ENCODE assay signal across 8 cellular contexts in genomic region chr2:64522843-64523428, GRCh38. TPM values are rescaled to one million over a fixed set of nuclear protein-coding genes. Genes with fewer than 3 reads are reported as not detected.
DNase-seq lines count a peak whose midpoint lies in the region; ATAC-seq and TF ChIP-seq lines count a peak whose summit lies in the region.

No MANE protein-coding gene starts in this region.

- peaks cover 15% of the 10 kb centered on the region; the same call in 1 of the 2 replicates for H4K20me1 ChIP-seq in Karpas-422 (ENCODE audit: insufficient read depth, low read depth, low read length)

- H3K4me3 Mint-ChIP-seq in activated T-helper 1 cell treated with anti-CD3 and anti-CD28 coated beads, Interleukin-12 subunit alpha, Interleukin-12 subunit beta, Interleukin-2, Interleukin-4 antibody, amounts not matched to agents 30 ng/mL and 10 ng/mL and 1 ng/mL, durations not matched to agents 14 hours and 24 hours and 36 hours, result peak overlapping the region; percentile 96

- H3K4me3 ChIP-seq in Karpas-422 (ENCODE audit: low read length), result peak overlapping the region; percentile 81
- peak overlapping the region; percentile 72 for H3K4me3 ChIP-seq in fibroblast of mammary gland (ENCODE audit: control insufficient read depth, low read depth, low read length)
- peak overlapping the region; percentile 91 for H3K4me3 ChIP-seq in neuron (ENCODE audit: low read length)

- H3K9me3 ChIP-seq in Karpas-422 (ENCODE audit: low read length) (no peaks in the 10 kb centered on the region), neuron (ENCODE audit: low read length) (no peaks in the 10 kb centered on the region)

- DNase-seq in D341Med (ENCODE audit: low spot score) (peak; percentile 35), Karpas-422 (peak; percentile 96), RKO (ENCODE audit: low spot score) (peak; percentile 88), fibroblast of mammary gland (ENCODE audit: low read depth) (peak; percentile 89), stromal cell of bone marrow (ENCODE audit: low read depth) (peak; percentile 75)
- DNase-seq in activated T-helper 1 cell treated with anti-CD3 and anti-CD28 coated beads, Interleukin-12 subunit alpha, Interleukin-12 subunit beta, Interleukin-2, Interleukin-4 antibody, amounts not matched to agents 30 ng/mL and 10 ng/mL and 1 ng/mL, durations not matched to agents 14 hours and 24 hours and 36 hours (ENCODE audit: low spot score), result peak; percentile 62

- H2AFZ ChIP-seq in Karpas-422 (ENCODE audit: low read length), result peak overlapping the region; percentile 70
- H2AFZ ChIP-seq in neuron (ENCODE audit: low read depth, low read length), result peak overlapping the region; percentile 99

- H3K4me1 Mint-ChIP-seq in activated T-helper 1 cell treated with anti-CD3 and anti-CD28 coated beads, Interleukin-12 subunit alpha, Interleukin-12 subunit beta, Interleukin-2, Interleukin-4 antibody, amounts not matched to agents 30 ng/mL and 10 ng/mL and 1 ng/mL, durations not matched to agents 14 hours and 24 hours and 36 hours (ENCODE audit: low read depth), result peaks cover 30% of the 10 kb centered on the region

- H3K36me3 ChIP-seq in Karpas-422 (ENCODE audit: insufficient read depth, low read length) (peaks cover 4% of the 10 kb centered on the region; the same call in 1 of the 2 replicates), neuron (ENCODE audit: insufficient read depth, low read length) (no peaks in the 10 kb centered on the region)

- H3K27ac ChIP-seq in Karpas-422 (ENCODE audit: low read length), result peak overlapping the region; percentile 92

- TF ChIP-seq CTCF in fibroblast of mammary gland (conservative IDR thresholded peaks at IDR 0.05; ENCODE audit: control insufficient read depth, insufficient read depth, low read depth, low read length), result peak; percentile 88

- peaks cover 13% of the 10 kb centered on the region for H3K36me3 Mint-ChIP-seq in activated T-helper 1 cell treated with anti-CD3 and anti-CD28 coated beads, Interleukin-12 subunit alpha, Interleukin-12 subunit beta, Interleukin-2, Interleukin-4 antibody, amounts not matched to agents 30 ng/mL and 10 ng/mL and 1 ng/mL, durations not matched to agents 14 hours and 24 hours and 36 hours (ENCODE audit: low read depth)

- no peak for ATAC-seq in HG02623 (IDR thresholded peaks at IDR 0.05; ENCODE audit: unreplicated experiment)

- peak overlapping the region; percentile 80 for H3K9ac ChIP-seq in Karpas-422 (ENCODE audit: low read length)

- H3K27me3 ChIP-seq in Karpas-422 (ENCODE audit: low read length) (no peaks in the 10 kb centered on the region), neuron (ENCODE audit: insufficient read depth, low read length) (peaks cover 4% of the 10 kb centered on the region)

- intact Hi-C loops in activated T-helper 1 cell treated with anti-CD3 and anti-CD28 coated beads, Interleukin-12 subunit alpha, Interleukin-12 subunit beta, Interleukin-2, Interleukin-4 antibody, amounts not matched to agents 30 ng/mL and 10 ng/mL and 1 ng/mL, durations not matched to agents 14 hours and 24 hours and 36 hours (cut with micrococcal nuclease), result loop anchor here (1.0 to 5.0 kb wide), 5 partner anchors 39 to 914 kb away; no protein-coding TSS in a partner anchor

- H3K27me3 Mint-ChIP-seq in activated T-helper 1 cell treated with anti-CD3 and anti-CD28 coated beads, Interleukin-12 subunit alpha, Interleukin-12 subunit beta, Interleukin-2, Interleukin-4 antibody, amounts not matched to agents 30 ng/mL and 10 ng/mL and 1 ng/mL, durations not matched to agents 14 hours and 24 hours and 36 hours (ENCODE audit: insufficient read depth), result peaks cover 8% of the 10 kb centered on the region

- no peaks in the 10 kb centered on the region for H3K9me3 Mint-ChIP-seq in activated T-helper 1 cell treated with anti-CD3 and anti-CD28 coated beads, Interleukin-12 subunit alpha, Interleukin-12 subunit beta, Interleukin-2, Interleukin-4 antibody, amounts not matched to agents 30 ng/mL and 10 ng/mL and 1 ng/mL, durations not matched to agents 14 hours and 24 hours and 36 hours

- H3K27ac Mint-ChIP-seq in activated T-helper 1 cell treated with anti-CD3 and anti-CD28 coated beads, Interleukin-12 subunit alpha, Interleukin-12 subunit beta, Interleukin-2, Interleukin-4 antibody, amounts not matched to agents 30 ng/mL and 10 ng/mL and 1 ng/mL, durations not matched to agents 14 hours and 24 hours and 36 hours, result peak overlapping the region; percentile 100

- H3K4me2 ChIP-seq in Karpas-422 (ENCODE audit: low read depth, low read length, poor library complexity, severe bottlenecking), result peak overlapping the region; percentile 93

- peaks cover 49% of the 10 kb centered on the region for H3K79me2 ChIP-seq in Karpas-422 (ENCODE audit: low read length)

- H3K9me2 ChIP-seq in Karpas-422 (replicated peaks; ENCODE audit: insufficient read depth, low read length), result no peaks in the 10 kb centered on the region

- H3K4me1 ChIP-seq in Karpas-422 (ENCODE audit: low read length) (peaks cover 29% of the 10 kb centered on the region), neuron (ENCODE audit: insufficient read depth, low read length) (peaks cover 17% of the 10 kb centered on the region)

RNA-seq across cellular contexts. Expression of gene AFTPH, which starts 1.2 kb away (rescaled TPM):
- total RNA-seq in Karpas-422 (2014; rRNA removed; shearing (Covaris generic); ENCODE audit: low replicate concordance), result 88.9 and 124 TPM in 2 replicates
- 42.4 and 43.4 TPM in 2 replicates for total RNA-seq in activated T-helper 1 cell treated with anti-CD3 and anti-CD28 coated beads, Interleukin-12 subunit alpha, Interleukin-12 subunit beta, Interleukin-2, Interleukin-4 antibody, amounts not matched to agents 30 ng/mL and 10 ng/mL and 1 ng/mL, durations not matched to agents 14 hours and 24 hours and 36 hours

Comparison
In these comparisons a context has a peak if more than half of its experiments do, and no peak if none do; other contexts are left out.
1. DNase-seq: peak in every context shown above with its lines; median percentile 96 in Karpas-422; 89 in fibroblast of mammary gland; 88 in RKO; 75 in stromal cell of bone marrow; 62 in activated T-helper 1 cell treated with anti-CD3 and anti-CD28 coated beads, Interleukin-12 subunit alpha, Interleukin-12 subunit beta, Interleukin-2, Interleukin-4 antibody, amounts not matched to agents 30 ng/mL and 10 ng/mL and 1 ng/mL, durations not matched to agents 14 hours and 24 hours and 36 hours; 35 in D341Med.